Comparison of ENCODE assay signal across 23 cellular contexts in genomic region chr1:187074445-187075045, GRCh38.
DNase-seq lines count a peak whose midpoint lies in the region; ATAC-seq, FAIRE-seq and TF ChIP-seq lines count a peak whose summit lies in the region.
"Had no signal": no experiment of that assay in that cellular context is flagged by ENCODE, and none has a peak within 500 bp of the region (broad histone marks: within the 10 kb centered on the region; RNA-seq: fewer than 3 reads in every experiment).

No MANE protein-coding gene starts in this region.

- intact Hi-C loops in OCI-LY7 (cut with micrococcal nuclease; ENCODE audit: unreplicated experiment): no loop called here
- intact Hi-C loops in K562 (cut with micrococcal nuclease): no loop called here

- in situ Hi-C loops in K562 (cut with MboI): no loop called here

- H3K4me2 ChIP-seq in OCI-LY7 (ENCODE audit: low read length): 0 out of 2 replicates have a peak overlapping the region, but pooled peaks have one; percentile 0
- peak overlapping the region; percentile 20 for H3K4me2 ChIP-seq in K562 (ENCODE audit: insufficient read depth, low read length)
- H3K4me2 ChIP-seq in GM23338: no peak overlapping the region

- H3K79me2 ChIP-seq in OCI-LY7 (ENCODE audit: insufficient read depth, low read depth, low read length): peaks cover 12% of the 10 kb centered on the region; the same call in 1 of the 2 replicates
- peaks cover 8% of the 10 kb centered on the region; the same call in 2 of the 3 replicates for H3K79me2 ChIP-seq in K562 (ENCODE audit: control insufficient read depth, insufficient read depth, low read length)
- no peaks in the 10 kb centered on the region for H3K79me2 ChIP-seq in GM23338 (replicated peaks; ENCODE audit: insufficient read depth)

- H3K9ac ChIP-seq in K562 (ENCODE audit: insufficient read depth in 1 of 2, low read depth in 2 of 2, low read length in 2 of 2): no peak overlapping the region

- H3K9me3 ChIP-seq in OCI-LY7 (ENCODE audit: low read length) (no peaks in the 10 kb centered on the region), K562 (replicated peaks; ENCODE audit: control insufficient read depth, insufficient read depth, low read depth, low read length) (peaks cover 5% of the 10 kb centered on the region; the same call in 1 of the 2 replicates)

- no peak for DNase-seq in stimulated activated naive CD8-positive, alpha-beta T cell treated with anti-CD3 and anti-CD28 coated beads, Interleukin-15, amount 100 ng/mL, for 72 hours
- no peak for DNase-seq in stimulated activated naive CD8-positive, alpha-beta T cell treated with anti-CD3 and anti-CD28 coated beads, Interleukin-15, Interleukin-2, amounts not matched to agents 100 U/mL and 50 U/mL, for 24 hours
- DNase-seq in OCI-LY7 (ENCODE audit: low spot score) (no peak), K562 (ENCODE audit: extremely low read depth in 1 of 4, low spot score in 3 of 4) (peak in 2 of 4 experiments; percentile 22 to 65), GM23338 (ENCODE audit: low spot score) (no peak)
- DNase-seq: CD4-positive, CD25-positive, alpha-beta regulatory T cell; COR-L47; DMS79 treated with DMSO at 0.1 percent for 48 hours; IMR-90; Karpas-422; MV-4-11; NCI-H1105 treated with DMSO at 0.1 percent for 48 hours; NCI-H2081; NCI-H2171 treated with DMSO at 0.1 percent for 48 hours; NCI-H526; PC-3; Right ventricle myocardium superior had no signal

- H3K4me1 Mint-ChIP-seq in stimulated activated naive CD8-positive, alpha-beta T cell treated with anti-CD3 and anti-CD28 coated beads, Interleukin-15, amount 100 ng/mL, for 72 hours: no peaks in the 10 kb centered on the region
- peaks cover 8% of the 10 kb centered on the region; the same call in 2 of the 3 replicates for H3K4me1 Mint-ChIP-seq in GM23338

- no TSS peak for BruUV-seq in OCI-LY7 (replicated peaks; lab: Mats Ljungman, UMichigan)
- BruUV-seq in K562 (replicated peaks; lab: Mats Ljungman, UMichigan): no TSS peak

- peaks cover 4% of the 10 kb centered on the region for H3K4me1 ChIP-seq in OCI-LY7 (ENCODE audit: insufficient read depth, low read length, poor library complexity, severe bottlenecking)
- peaks cover 0 to 8% of the 10 kb centered on the region in 2 experiments; a peak in 2 of 5 replicates for H3K4me1 ChIP-seq in K562 (replicated peaks in 1 of 2; ENCODE audit: control insufficient read depth in 2 of 2, insufficient read depth in 2 of 2, low read length in 2 of 2)
- H3K4me1 ChIP-seq in GM23338 (ENCODE audit: insufficient read depth): peaks cover 5% of the 10 kb centered on the region; the same call in 1 of the 2 replicates

- H3F3A ChIP-seq in GM23338 (replicated peaks; ENCODE audit: low read depth): no peaks in the 10 kb centered on the region

- H3K4me3 ChIP-seq in OCI-LY7 (ENCODE audit: low read depth, low read length, poor library complexity, severe bottlenecking): no peak overlapping the region
- no peak overlapping the region for H3K4me3 ChIP-seq in K562
- H3K4me3 ChIP-seq in GM23338: no peak overlapping the region

- no peak; the same call in 1 of the 2 replicates for TF ChIP-seq EP300 in K562 (IDR thresholded peaks at IDR 0.05; ENCODE audit: low read length)

- no peaks in the 10 kb centered on the region for H3K27me3 ChIP-seq in K562 (ENCODE audit: control insufficient read depth in 2 of 2, insufficient read depth in 2 of 2, low read length in 2 of 2)
- no peaks in the 10 kb centered on the region for H3K27me3 ChIP-seq in GM23338 (ENCODE audit: insufficient read depth)

- ATAC-seq in stimulated activated naive CD8-positive, alpha-beta T cell treated with anti-CD3 and anti-CD28 coated beads, Interleukin-15, amount 100 ng/mL, for 72 hours: peak; percentile 18
- no peak for ATAC-seq in stimulated activated naive CD8-positive, alpha-beta T cell treated with anti-CD3 and anti-CD28 coated beads, Interleukin-15, Interleukin-2, amounts not matched to agents 100 U/mL and 50 U/mL, for 24 hours
- ATAC-seq in K562 (peak; percentile 49), GM23338 (no peak), HG03039 (IDR thresholded peaks at IDR 0.05; ENCODE audit: unreplicated experiment) (no peak), HG02759 (IDR thresholded peaks at IDR 0.05; ENCODE audit: unreplicated experiment) (no peak)
- ATAC-seq: HCT116, PC-3 had no signal

- FAIRE-seq in K562 (lab: Jason Lieb, UNC): peak; percentile 56
- FAIRE-seq: GM19239, H1, HTR-8/SVneo had no signal

- no peaks in the 10 kb centered on the region for H3K27me3 Mint-ChIP-seq in stimulated activated naive CD8-positive, alpha-beta T cell treated with anti-CD3 and anti-CD28 coated beads, Interleukin-15, amount 100 ng/mL, for 72 hours
- no peaks in the 10 kb centered on the region for H3K27me3 Mint-ChIP-seq in GM23338 (ENCODE audit: insufficient read depth, low read depth, poor library complexity)
- H3K27me3 Mint-ChIP-seq: CD4-positive, CD25-positive, alpha-beta regulatory T cell had no signal

- H3K9me3 Mint-ChIP-seq in stimulated activated naive CD8-positive, alpha-beta T cell treated with anti-CD3 and anti-CD28 coated beads, Interleukin-15, amount 100 ng/mL, for 72 hours: no peaks in the 10 kb centered on the region
- H3K9me3 Mint-ChIP-seq in GM23338: peaks cover 14% of the 10 kb centered on the region

- no peak for TF ChIP-seq RAD21 in K562 (CRISPR knock-in tag; conservative IDR thresholded peaks at IDR 0.05 in 1 of 2, IDR thresholded peaks at IDR 0.05 in 1 of 2)

- H4K20me1 ChIP-seq in OCI-LY7 (ENCODE audit: insufficient read depth, low read length): no peaks in the 10 kb centered on the region
- no peaks in the 10 kb centered on the region for H4K20me1 ChIP-seq in K562 (replicated peaks; ENCODE audit: control insufficient read depth, insufficient read depth, low read length)
- H4K20me1 ChIP-seq in GM23338 (replicated peaks; ENCODE audit: insufficient read depth): no peaks in the 10 kb centered on the region

- peaks cover 8% of the 10 kb centered on the region; the same call in 2 of the 3 replicates for H3K36me3 Mint-ChIP-seq in GM23338 (ENCODE audit: low read depth)

- POLR2A ChIA-PET in OCI-LY7 (lab: Charles Lee): interaction anchor here (0.6 kb wide), 1 partner anchor 302 kb away, joined by 4 read pairs; no protein-coding TSS in a partner anchor
- POLR2A ChIA-PET in K562 (lab: Yijun Ruan, JAX): interaction anchor here (0.6 kb wide), 1 partner anchor 567 kb away, joined by 3 read pairs; no protein-coding TSS in a partner anchor

- H3K27ac ChIP-seq in OCI-LY7 (ENCODE audit: low read depth, low read length, poor library complexity, severe bottlenecking) (no peak overlapping the region), K562 (ENCODE audit: extremely low read depth, low read depth, low read length) (peak overlapping the region; percentile 46), GM23338 (ENCODE audit: low read depth) (no peak overlapping the region)

- H3K4me3 Mint-ChIP-seq in stimulated activated naive CD8-positive, alpha-beta T cell treated with anti-CD3 and anti-CD28 coated beads, Interleukin-15, amount 100 ng/mL, for 72 hours: no peak overlapping the region
- H3K4me3 Mint-ChIP-seq in GM23338: no peak overlapping the region

- H3K9me2 ChIP-seq in OCI-LY7 (ENCODE audit: insufficient read depth, low read length) (no peaks in the 10 kb centered on the region), GM23338 (ENCODE audit: insufficient read depth) (no peaks in the 10 kb centered on the region)

- H3K36me3 ChIP-seq in OCI-LY7 (ENCODE audit: insufficient read depth, low read length) (peaks cover 7% of the 10 kb centered on the region; the same call in 1 of the 2 replicates), K562 (ENCODE audit: control insufficient read depth, insufficient read depth, low read length) (no peaks in the 10 kb centered on the region), GM23338 (ENCODE audit: insufficient read depth) (no peaks in the 10 kb centered on the region)

- 18% methylated on average over 10 of the region's 10 CpGs for WGBS in K562 (ENCODE audit: insufficient coverage, low coverage, missing lambda C conversion rate)

- no peak overlapping the region for H3K27ac Mint-ChIP-seq in stimulated activated naive CD8-positive, alpha-beta T cell treated with anti-CD3 and anti-CD28 coated beads, Interleukin-15, amount 100 ng/mL, for 72 hours
- no peak overlapping the region for H3K27ac Mint-ChIP-seq in GM23338
- H3K27ac Mint-ChIP-seq: CD4-positive, CD25-positive, alpha-beta regulatory T cell had no signal

- no peak for TF ChIP-seq CTCF in OCI-LY7 (conservative IDR thresholded peaks at IDR 0.05; ENCODE audit: low read length)
- no peak for TF ChIP-seq CTCF in K562 (IDR thresholded peaks at IDR 0.05 in 2 of 3, conservative IDR thresholded peaks at IDR 0.05 in 1 of 3; ENCODE audit: insufficient read depth in 2 of 3, low read depth in 1 of 3, low read length in 3 of 3)
- TF ChIP-seq CTCF in GM23338 (conservative IDR thresholded peaks at IDR 0.05; ENCODE audit: low read depth in 2 of 2): no peak

- no peaks in the 10 kb centered on the region for H3K9me1 ChIP-seq in K562 (ENCODE audit: control insufficient read depth, insufficient read depth, low read length)

- H2AFZ ChIP-seq in OCI-LY7 (ENCODE audit: low read length) (no peak overlapping the region), K562 (ENCODE audit: low read depth, low read length) (no peak overlapping the region), GM23338 (no peak overlapping the region)

- TF ChIP-seq POLR2A in K562 (conservative IDR thresholded peaks at IDR 0.05): no peak

- CTCF ChIA-PET in OCI-LY7 (lab: Charles Lee; ENCODE audit: unreplicated experiment) (no interaction called here), K562 (lab: Yijun Ruan, JAX; ENCODE audit: low intra/inter-chr PET ratio) (no interaction called here)

TF ChIP-seq in K562, 482 proteins besides CTCF, POLR2A, EP300 and RAD21 (continues in another document):
- TF ChIP-seq ZNF445 (CRISPR knock-in tag; IDR thresholded peaks at IDR 0.05; ENCODE audit: low read depth) (no peak), TRIM24 (IDR thresholded peaks at IDR 0.05) (peak in 1 of 2 experiments; percentile 55; a peak in 2 of 4 replicates), NCOR1 (IDR thresholded peaks at IDR 0.05) (peak; percentile 60), CEBPB (tag; IDR thresholded peaks at IDR 0.05) (no peak), TEAD4 (IDR thresholded peaks at IDR 0.05; ENCODE audit: low read length) (peak; percentile 53; the same call in 1 of the 2 replicates), TEAD4 (CRISPR knock-in tag; IDR thresholded peaks at IDR 0.05; ENCODE audit: borderline replicate concordance) (no peak), CBFA2T2 (conservative IDR thresholded peaks at IDR 0.05) (peak; percentile 65)

TF ChIP-seq in GM23338, 12 proteins besides CTCF, POLR2A, EP300 and RAD21 (continues in another document):
- TF ChIP-seq STAT1 (IDR thresholded peaks at IDR 0.05; ENCODE audit: unreplicated experiment): no peak
- no peak for TF ChIP-seq EZH2phosphoT487 (IDR thresholded peaks at IDR 0.05; ENCODE audit: unreplicated experiment)
- no peak for TF ChIP-seq NANOG (IDR thresholded peaks at IDR 0.05; ENCODE audit: borderline replicate concordance)

Comparison
In these comparisons a context has a peak if more than half of its experiments do, and no peak if none do; other contexts are left out.
1. ATAC-seq: peak in stimulated activated naive CD8-positive, alpha-beta T cell treated with anti-CD3 and anti-CD28 coated beads, Interleukin-15, amount 100 ng/mL, for 72 hours (single experiment) and K562 (single experiment); none in stimulated activated naive CD8-positive, alpha-beta T cell treated with anti-CD3 and anti-CD28 coated beads, Interleukin-15, Interleukin-2, amounts not matched to agents 100 U/mL and 50 U/mL, for 24 hours (single experiment), GM23338 (single experiment), HG03039 (single experiment) and HG02759 (single experiment).